ENCODE assay signal across 8 cellular contexts in genomic region chr6:30516754-30517076, GRCh38. TPM values are rescaled to one million over a fixed set of nuclear protein-coding genes. Genes with fewer than 3 reads are reported as not detected.
A peak's percentile ranks its signal among the peaks of the same experiment; 100 is the strongest.
DNase-seq lines count a peak whose midpoint lies in the region; ATAC-seq, FAIRE-seq and TF ChIP-seq lines count a peak whose summit lies in the region.
"Not testable (repeated sequence)": the region's sequence is repeated elsewhere in the genome, so short reads cannot be mapped to it uniquely, and the experiment has no call there.

No MANE protein-coding gene starts in this region.

- peak overlapping the region; percentile 16 for H3K4me2 ChIP-seq in endothelial cell of umbilical vein (ENCODE audit: insufficient read depth, low read length)
- peak overlapping the region; percentile 58 for H3K4me2 ChIP-seq in neuronal stem cell (ENCODE audit: insufficient read depth, low read length, poor library complexity, severe bottlenecking)

- DNase-seq in BE2C; T-cell; activated naive CD8-positive, alpha-beta T cell treated with anti-CD3 and anti-CD28 coated beads, Interleukin-2, amount 50 U/mL, for 24 hours; endothelial cell of umbilical vein (ENCODE audit: low read depth, low spot score); immature natural killer cell; neuronal stem cell (ENCODE audit: low spot score): not testable (repeated sequence)

- BruUV-seq in endothelial cell of umbilical vein (replicated peaks; lab: Mats Ljungman, UMichigan): not testable (repeated sequence)

- H3K36me3 Mint-ChIP-seq in T-cell (peaks cover 12% of the 10 kb centered on the region), immature natural killer cell (peaks cover 0 to 17% (median 8%) of the 10 kb centered on the region in 3 donors)
- peaks cover 22% of the 10 kb centered on the region for H3K36me3 Mint-ChIP-seq in activated naive CD8-positive, alpha-beta T cell treated with anti-CD3 and anti-CD28 coated beads, Interleukin-2, amount 50 U/mL, for 24 hours (ENCODE audit: low read depth)

- H3K23ac ChIP-seq in neuronal stem cell (ENCODE audit: low read depth, low read length, poor library complexity): not testable (repeated sequence)

- not testable (repeated sequence) for H2AFZ ChIP-seq in endothelial cell of umbilical vein (ENCODE audit: low read depth, low read length)
- H2AFZ ChIP-seq in neuronal stem cell (ENCODE audit: low read length): peak overlapping the region; percentile 77

- peak overlapping the region; percentile 39; the same call in 1 of the 2 replicates for H3K9ac ChIP-seq in HUES48 (ENCODE audit: low read depth, low read length)
- H3K9ac ChIP-seq in endothelial cell of umbilical vein (replicated peaks; ENCODE audit: extremely low read depth, insufficient read depth, low read length): peak overlapping the region; percentile 36
- not testable (repeated sequence) for H3K9ac ChIP-seq in neuronal stem cell (ENCODE audit: low read depth, low read length, poor library complexity); stomach smooth muscle (ENCODE audit: low read length in 2 of 2)

- not testable (repeated sequence) for H4K8ac ChIP-seq in neuronal stem cell (ENCODE audit: low read depth, low read length)

- not testable (repeated sequence) for H2BK5ac ChIP-seq in neuronal stem cell (ENCODE audit: low read length)

- H3K18ac ChIP-seq in neuronal stem cell (ENCODE audit: low read length): not testable (repeated sequence)

- H3K4me3 Mint-ChIP-seq in T-cell (peak overlapping the region; percentile 84 to 89 (median 85)), immature natural killer cell (peak overlapping the region; percentile 86 to 95 (median 91))
- peak overlapping the region; percentile 82 for H3K4me3 Mint-ChIP-seq in activated naive CD8-positive, alpha-beta T cell treated with anti-CD3 and anti-CD28 coated beads, Interleukin-2, amount 50 U/mL, for 24 hours

- CTCF ChIA-PET in T-cell (lab: Charles Lee): interaction anchor here (0.6 to 1.6 kb wide), 13 partner anchors 13 to 842 kb away, joined by 3 to 13 read pairs (median 4); no protein-coding TSS in a partner anchor
- CTCF ChIA-PET in endothelial cell of umbilical vein (lab: Charles Lee): interaction anchor here (0.7 to 2.0 kb wide), 10 partner anchors 11 to 35 kb away, joined by 3 to 17 read pairs (median 8); no protein-coding TSS in a partner anchor

- not testable (repeated sequence) for H3K4ac ChIP-seq in neuronal stem cell (ENCODE audit: low read length)

- not testable (repeated sequence) for H3K27me3 Mint-ChIP-seq in T-cell; activated naive CD8-positive, alpha-beta T cell treated with anti-CD3 and anti-CD28 coated beads, Interleukin-2, amount 50 U/mL, for 24 hours
- H3K27me3 Mint-ChIP-seq in immature natural killer cell (ENCODE audit: low read depth in 3 of 3): peaks cover 8 to 19% (median 10%) of the 10 kb centered on the region in 3 donors

- H3K27me3 ChIP-seq in BE2C: peaks cover 33% of the 10 kb centered on the region
- not testable (repeated sequence) for H3K27me3 ChIP-seq in HUES48 (ENCODE audit: control insufficient read depth, insufficient read depth, low read length); endothelial cell of umbilical vein (ENCODE audit: control insufficient read depth in 2 of 2, insufficient read depth in 2 of 2, low read length in 2 of 2); neuronal stem cell (ENCODE audit: control insufficient read depth in 3 of 3, insufficient read depth in 3 of 3, low read depth in 1 of 3, low read length in 3 of 3); stomach smooth muscle (ENCODE audit: control insufficient read depth in 1 of 2, insufficient read depth in 2 of 2, low read length in 2 of 2)

- peaks cover 61 to 70% (median 67%) of the 10 kb centered on the region in 3 donors for H3K4me1 Mint-ChIP-seq in T-cell
- peaks cover 68% of the 10 kb centered on the region for H3K4me1 Mint-ChIP-seq in activated naive CD8-positive, alpha-beta T cell treated with anti-CD3 and anti-CD28 coated beads, Interleukin-2, amount 50 U/mL, for 24 hours
- H3K4me1 Mint-ChIP-seq in immature natural killer cell: peaks cover 42 to 45% of the 10 kb centered on the region in 2 donors

- H3K79me1 ChIP-seq in neuronal stem cell (ENCODE audit: low read depth, low read length): not testable (repeated sequence)

- H3K27ac ChIP-seq in HUES48 (ENCODE audit: low read depth, low read length): peak overlapping the region; percentile 88
- H3K27ac ChIP-seq in endothelial cell of umbilical vein (ENCODE audit: insufficient read depth, low read depth, low read length): peak overlapping the region; percentile 98
- not testable (repeated sequence) for H3K27ac ChIP-seq in neuronal stem cell (replicated peaks; ENCODE audit: low read length)
- peak overlapping the region; percentile 64 for H3K27ac ChIP-seq in stomach smooth muscle (ENCODE audit: low read length)

- WGBS in neuronal stem cell (ENCODE audit: extremely low coverage in 2 of 2, insufficient read length in 2 of 2, insufficient replicate concordance in 1 of 2), 2 donors: no CpG with 5 or more reads among the region's 9 CpGs

- intact Hi-C loops in endothelial cell of umbilical vein (cut with micrococcal nuclease): loop anchor here (1.0 kb wide), 8 partner anchors 12 to 99 kb away; partner anchors contain the start of genes GNL1 and HLA-E

- H4K20me1 ChIP-seq in endothelial cell of umbilical vein (replicated peaks; ENCODE audit: control insufficient read depth, extremely low read depth, insufficient read depth, low read length): not testable (repeated sequence)

- peak overlapping the region; percentile 98 to 99 for H3K27ac Mint-ChIP-seq in T-cell
- peak overlapping the region; percentile 96 for H3K27ac Mint-ChIP-seq in activated naive CD8-positive, alpha-beta T cell treated with anti-CD3 and anti-CD28 coated beads, Interleukin-2, amount 50 U/mL, for 24 hours
- peak overlapping the region; percentile 95 to 99 (median 98) for H3K27ac Mint-ChIP-seq in immature natural killer cell

- not testable (repeated sequence) for H2BK15ac ChIP-seq in neuronal stem cell (ENCODE audit: low read length)

- H2BK12ac ChIP-seq in neuronal stem cell (ENCODE audit: low read length): not testable (repeated sequence)

- H3K4me3 ChIP-seq in BE2C (ENCODE audit: low read depth, low read length): peak overlapping the region; percentile 54
- H3K4me3 ChIP-seq in HUES48 (ENCODE audit: low read depth, low read length): peak overlapping the region; percentile 61
- H3K4me3 ChIP-seq in endothelial cell of umbilical vein (replicated peaks in 1 of 3; ENCODE audit: insufficient read depth in 1 of 3, low read depth in 1 of 3, low read length in 3 of 3): not testable (repeated sequence)
- H3K4me3 ChIP-seq in neuronal stem cell (ENCODE audit: low read length in 2 of 2): peak overlapping the region in 1 of 2 donors; percentile 77
- H3K4me3 ChIP-seq in stomach smooth muscle (ENCODE audit: low read length in 2 of 2): peak overlapping the region; percentile 64 to 73

- not testable (repeated sequence) for FAIRE-seq in endothelial cell of umbilical vein (lab: Jason Lieb, UNC)

- POLR2A ChIA-PET in T-cell (lab: Charles Lee) (interaction anchor here (0.6 to 1.0 kb wide), 11 partner anchors 13 to 302 kb away, joined by 3 to 10 read pairs (median 4); no protein-coding TSS in a partner anchor), endothelial cell of umbilical vein (lab: Charles Lee) (interaction anchor here (1.0 to 1.7 kb wide), 2 partner anchors 16 to 20 kb away, joined by 4 to 10 read pairs; no protein-coding TSS in a partner anchor)

- H2AK5ac ChIP-seq in neuronal stem cell (ENCODE audit: low read depth, low read length): not testable (repeated sequence)

- TF ChIP-seq CTCF in BE2C (IDR thresholded peaks at IDR 0.05; ENCODE audit: low read depth, low read length); endothelial cell of umbilical vein (IDR thresholded peaks at IDR 0.05; ENCODE audit: extremely low read depth in 1 of 2, insufficient read depth in 1 of 2, low read depth in 1 of 2, low read length in 2 of 2): not testable (repeated sequence)

- H3K4me1 ChIP-seq in BE2C; endothelial cell of umbilical vein (ENCODE audit: control insufficient read depth, extremely low read depth, insufficient read depth, low read length); neuronal stem cell (ENCODE audit: control insufficient read depth in 2 of 2, insufficient read depth in 1 of 2, low read depth in 1 of 2, low read length in 2 of 2); stomach smooth muscle (ENCODE audit: control insufficient read depth, insufficient read depth, low read length): not testable (repeated sequence)
- H3K4me1 ChIP-seq in HUES48 (ENCODE audit: control insufficient read depth, insufficient read depth, low read length): peaks cover 12% of the 10 kb centered on the region

- not testable (repeated sequence) for H3K14ac ChIP-seq in neuronal stem cell (ENCODE audit: low read length)

- not testable (repeated sequence) for H2BK120ac ChIP-seq in neuronal stem cell (ENCODE audit: low read depth, low read length)

- dilution Hi-C loops in endothelial cell of umbilical vein (cut with MboI; ENCODE audit: extremely low pct_ligation_motif_present, low sequenced_read_pairs): not testable (repeated sequence)

- not testable (repeated sequence) for H3K36me3 ChIP-seq in BE2C; HUES48 (ENCODE audit: control insufficient read depth, insufficient read depth, low read length); endothelial cell of umbilical vein (ENCODE audit: control insufficient read depth in 2 of 2, extremely low read depth in 1 of 2, insufficient read depth in 2 of 2, low read length in 2 of 2); neuronal stem cell (replicated peaks in 1 of 2; ENCODE audit: control insufficient read depth in 2 of 2, insufficient read depth in 2 of 2, low read length in 2 of 2); stomach smooth muscle (ENCODE audit: control insufficient read depth in 2 of 2, insufficient read depth in 2 of 2, low read length in 2 of 2)

- not testable (repeated sequence) for TF ChIP-seq POLR2A in endothelial cell of umbilical vein (IDR thresholded peaks at IDR 0.05; ENCODE audit: low read depth, low read length)

- H3K79me2 ChIP-seq in endothelial cell of umbilical vein (ENCODE audit: control insufficient read depth, insufficient read depth, low read length): not testable (repeated sequence)

- H3K9me3 Mint-ChIP-seq in T-cell; activated naive CD8-positive, alpha-beta T cell treated with anti-CD3 and anti-CD28 coated beads, Interleukin-2, amount 50 U/mL, for 24 hours: not testable (repeated sequence)
- H3K9me3 Mint-ChIP-seq in immature natural killer cell: peaks cover 0 to 10% (median 4%) of the 10 kb centered on the region in 6 donors

- not testable (repeated sequence) for ATAC-seq in T-cell (replicated peaks in 1 of 4); activated naive CD8-positive, alpha-beta T cell treated with anti-CD3 and anti-CD28 coated beads, Interleukin-2, amount 50 U/mL, for 24 hours

- H4K91ac ChIP-seq in neuronal stem cell (ENCODE audit: low read depth, low read length, poor library complexity): not testable (repeated sequence)

- H3K9me1 ChIP-seq in endothelial cell of umbilical vein (replicated peaks; ENCODE audit: control insufficient read depth, extremely low read depth, insufficient read depth, low read length): not testable (repeated sequence)

- H3K9me3 ChIP-seq in BE2C; HUES48 (ENCODE audit: control insufficient read depth, insufficient read depth, low read length); endothelial cell of umbilical vein (replicated peaks; ENCODE audit: control insufficient read depth, insufficient read depth, low read length); neuronal stem cell (replicated peaks in 1 of 2; ENCODE audit: control insufficient read depth in 2 of 2, insufficient read depth in 1 of 2, low read depth in 1 of 2, low read length in 2 of 2); stomach smooth muscle (ENCODE audit: control insufficient read depth in 2 of 2, low read length in 2 of 2): not testable (repeated sequence)

RNA-seq across cellular contexts. Expression of gene HLA-E, which starts 27.4 kb away (rescaled TPM):
- 3.1 TPM for polyA plus RNA-seq in BE2C (2012; ENCODE audit: insufficient read depth, insufficient read length, low read depth)
- 1,000 to 10,000 TPM; 1,114 to 1,417 (median 1,253) TPM for total RNA-seq in T-cell
- 249 and 271 TPM in 2 replicates for total RNA-seq in endothelial cell of umbilical vein
- 277 and 298 TPM in 2 replicates for polyA plus RNA-seq in endothelial cell of umbilical vein
- polyA plus RNA-seq in endothelial cell of umbilical vein (2011; cell fraction: cytosol; rRNA removed): 254 and 295 TPM in 2 replicates
- polyA plus RNA-seq in endothelial cell of umbilical vein (2011; cell fraction: nucleus; rRNA removed): 225 and 229 TPM in 2 replicates
- 225 and 308 TPM in 2 replicates for polyA plus RNA-seq in endothelial cell of umbilical vein (2012)
- 251 and 253 TPM in 2 replicates for polyA minus RNA-seq in endothelial cell of umbilical vein
- polyA minus RNA-seq in endothelial cell of umbilical vein (2011; cell fraction: cytosol; rRNA and poly(A)+ RNA removed): 24.6 TPM
- polyA minus RNA-seq in endothelial cell of umbilical vein (2011; cell fraction: nucleus; rRNA and poly(A)+ RNA removed): 74.0 and 113 TPM in 2 replicates
- 1,000 to 10,000 TPM; 2,819 to 4,179 (median 3,086) TPM for polyA plus RNA-seq in immature natural killer cell
- polyA plus RNA-seq in neuronal stem cell (2013, experiment 1 of 2): 20.5 TPM
- polyA plus RNA-seq in neuronal stem cell (2013, experiment 2 of 2): 19.7 TPM

RNA-seq across cellular contexts. Expression of gene GNL1, which starts 39.6 kb away (rescaled TPM):
- polyA plus RNA-seq in BE2C (2012; ENCODE audit: insufficient read depth, insufficient read length, low read depth): 92.0 TPM
- 100 to 1,000 TPM in 2 of 5 donors, 10 to 100 TPM in 3; 65.5 to 167 (median 72.9) TPM for total RNA-seq in T-cell
- total RNA-seq in endothelial cell of umbilical vein: 87.3 and 103 TPM in 2 replicates
- 58.4 and 63.1 TPM in 2 replicates for polyA plus RNA-seq in endothelial cell of umbilical vein
- polyA plus RNA-seq in endothelial cell of umbilical vein (2011; cell fraction: cytosol; rRNA removed): 48.2 and 59.3 TPM in 2 replicates
- polyA plus RNA-seq in endothelial cell of umbilical vein (2011; cell fraction: nucleus; rRNA removed): 60.5 and 77.4 TPM in 2 replicates
- polyA plus RNA-seq in endothelial cell of umbilical vein (2012): 60.2 and 63.8 TPM in 2 replicates
- polyA minus RNA-seq in endothelial cell of umbilical vein: 53.5 and 54.4 TPM in 2 replicates
- polyA minus RNA-seq in endothelial cell of umbilical vein (2011; cell fraction: cytosol; rRNA and poly(A)+ RNA removed): 19.0 TPM
- 22.0 and 23.6 TPM in 2 replicates for polyA minus RNA-seq in endothelial cell of umbilical vein (2011; cell fraction: nucleus; rRNA and poly(A)+ RNA removed)
- polyA plus RNA-seq in immature natural killer cell: 10 to 100 TPM; 32.6 to 38.6 (median 35.0) TPM
- 22.0 TPM for polyA plus RNA-seq in neuronal stem cell (2013, experiment 1 of 2)
- 21.0 TPM for polyA plus RNA-seq in neuronal stem cell (2013, experiment 2 of 2)

RNA-seq across cellular contexts. Expression of gene PRR3, which starts 40.4 kb away (rescaled TPM):
- polyA plus RNA-seq in BE2C (2012; ENCODE audit: insufficient read depth, insufficient read length, low read depth): 76.1 TPM
- 10 to 100 TPM; 12.8 to 22.1 (median 19.7) TPM for total RNA-seq in T-cell
- 10.6 and 12.0 TPM in 2 replicates for total RNA-seq in endothelial cell of umbilical vein
- 22.3 and 23.3 TPM in 2 replicates for polyA plus RNA-seq in endothelial cell of umbilical vein
- polyA plus RNA-seq in endothelial cell of umbilical vein (2011; cell fraction: cytosol; rRNA removed): 12.1 and 12.9 TPM in 2 replicates
- polyA plus RNA-seq in endothelial cell of umbilical vein (2011; cell fraction: nucleus; rRNA removed): 13.5 and 15.0 TPM in 2 replicates
- polyA plus RNA-seq in endothelial cell of umbilical vein (2012): 6.6 and 8.4 TPM in 2 replicates
- 15.3 and 22.2 TPM in 2 replicates for polyA minus RNA-seq in endothelial cell of umbilical vein
- polyA minus RNA-seq in endothelial cell of umbilical vein (2011; cell fraction: cytosol; rRNA and poly(A)+ RNA removed): 22.1 TPM
- 7.6 and 12.0 TPM in 2 replicates for polyA minus RNA-seq in endothelial cell of umbilical vein (2011; cell fraction: nucleus; rRNA and poly(A)+ RNA removed)
- polyA plus RNA-seq in immature natural killer cell: 1 to 10 TPM; 1.0 to 9.0 (median 3.6) TPM
- polyA plus RNA-seq in neuronal stem cell (2013, experiment 1 of 2): 44.2 TPM
- 43.6 TPM for polyA plus RNA-seq in neuronal stem cell (2013, experiment 2 of 2)

RNA-seq across cellular contexts. Expression of gene ABCF1, which starts 54.5 kb away (rescaled TPM):
- 127 TPM for polyA plus RNA-seq in BE2C (2012; ENCODE audit: insufficient read depth, insufficient read length, low read depth)
- total RNA-seq in T-cell (10 to 100 TPM; 61.1 to 89.9 (median 73.8) TPM), endothelial cell of umbilical vein (55.8 and 60.3 TPM in 2 replicates)
- polyA plus RNA-seq in endothelial cell of umbilical vein (29.0 and 34.0 TPM in 2 replicates), immature natural killer cell (10 to 100 TPM in 2 of 3 donors, 1 to 10 TPM in 1; 4.3 to 50.1 (median 15.2) TPM)
- polyA plus RNA-seq in endothelial cell of umbilical vein (2011; cell fraction: cytosol; rRNA removed): 37.2 and 42.3 TPM in 2 replicates
- polyA plus RNA-seq in endothelial cell of umbilical vein (2011; cell fraction: nucleus; rRNA removed): 73.9 and 111 TPM in 2 replicates
- polyA plus RNA-seq in endothelial cell of umbilical vein (2012): 53.7 and 54.0 TPM in 2 replicates
- polyA minus RNA-seq in endothelial cell of umbilical vein: 48.1 and 55.2 TPM in 2 replicates
- 50.5 TPM for polyA minus RNA-seq in endothelial cell of umbilical vein (2011; cell fraction: cytosol; rRNA and poly(A)+ RNA removed)
- 23.3 and 30.2 TPM in 2 replicates for polyA minus RNA-seq in endothelial cell of umbilical vein (2011; cell fraction: nucleus; rRNA and poly(A)+ RNA removed)
- polyA plus RNA-seq in neuronal stem cell (2013, experiment 1 of 2): 66.4 TPM
- 63.9 TPM for polyA plus RNA-seq in neuronal stem cell (2013, experiment 2 of 2)
